18 cellular contexts compared by ENCODE assay signal in the genomic region with DNA sequence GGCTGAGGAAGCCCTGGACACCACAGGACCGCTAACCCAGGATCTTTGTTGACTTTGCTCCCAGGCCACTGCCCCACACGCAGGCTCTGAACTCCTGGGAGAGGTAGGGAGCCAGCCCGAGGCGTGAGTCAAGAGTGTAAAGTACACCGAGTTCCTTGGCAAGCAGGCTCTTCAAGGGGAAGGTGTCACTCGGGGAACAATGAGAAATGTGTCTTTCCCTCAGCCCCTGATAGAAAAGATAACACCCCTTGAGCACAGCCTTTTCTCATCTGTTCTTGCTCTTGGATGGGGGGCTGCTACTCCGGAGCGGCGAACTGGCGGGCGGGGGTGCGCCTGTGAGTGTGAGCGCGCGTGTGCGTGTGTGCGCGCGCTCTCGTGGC. TPM values are rescaled to one million over a fixed set of nuclear protein-coding genes. Genes with fewer than 3 reads are reported as not detected.
DNase-seq lines count a peak whose midpoint lies in the region; ATAC-seq, FAIRE-seq and TF ChIP-seq lines count a peak whose summit lies in the region.
"Had no signal": no experiment of that assay in that cellular context is flagged by ENCODE, and none has a peak within 500 bp of the region (broad histone marks: within the 10 kb centered on the region; RNA-seq: fewer than 3 reads in every experiment).

No MANE protein-coding gene starts in this region.

- TF ChIP-seq CTCF in A549 (IDR thresholded peaks at IDR 0.05) (no peak), esophagus muscularis mucosa (IDR thresholded peaks at IDR 0.05) (no peak), neural cell (IDR thresholded peaks at IDR 0.05; ENCODE audit: poor library complexity, severe bottlenecking) (no peak)

- H3K9me3 ChIP-seq in A549 = no peaks in the 10 kb centered on the region
- H3K9me3 ChIP-seq in NT2/D1 (ENCODE audit: insufficient read depth, low read length) = no peaks in the 10 kb centered on the region
- no peaks in the 10 kb centered on the region for H3K9me3 ChIP-seq in esophagus muscularis mucosa
- no peaks in the 10 kb centered on the region for H3K9me3 ChIP-seq in neural cell (ENCODE audit: low read length)

- 17% methylated on average over 9 of the region's 20 CpGs for WGBS in A549 (ENCODE audit: missing lambda C conversion rate)
- WGBS in esophagus muscularis mucosa = 3% methylated on average over 19 of the region's 20 CpGs

- FAIRE-seq in A549 (lab: Jason Lieb, UNC) = no peak

- H3K9ac ChIP-seq in NT2/D1 (ENCODE audit: insufficient read length, low read depth) (no peak overlapping the region), neural cell (ENCODE audit: low read length) (no peak overlapping the region)

- no peaks in the 10 kb centered on the region for H3F3A ChIP-seq in neural cell (ENCODE audit: insufficient read depth, low read length, poor library complexity, severe bottlenecking)

- TF ChIP-seq RAD21 in A549 (conservative IDR thresholded peaks at IDR 0.05 in 1 of 2, IDR thresholded peaks at IDR 0.05 in 1 of 2) = no peak
- no peak for TF ChIP-seq RAD21 in neural cell (conservative IDR thresholded peaks at IDR 0.05)

- no peak for TF ChIP-seq POLR2A in A549 (IDR thresholded peaks at IDR 0.05; ENCODE audit: low read length)
- TF ChIP-seq POLR2A in esophagus muscularis mucosa (IDR thresholded peaks at IDR 0.05; ENCODE audit: low read depth) = no peak

- no peak overlapping the region for H2AFZ ChIP-seq in neural cell (ENCODE audit: low read depth, low read length)

- TF ChIP-seq EP300 in A549 (IDR thresholded peaks at IDR 0.05) (no peak), esophagus muscularis mucosa (IDR thresholded peaks at IDR 0.05) (no peak), neural cell (conservative IDR thresholded peaks at IDR 0.05; ENCODE audit: poor library complexity, severe bottlenecking) (no peak)

- peaks cover 17% of the 10 kb centered on the region for H3K4me1 ChIP-seq in A549
- H3K4me1 ChIP-seq in NT2/D1 (ENCODE audit: insufficient read depth, insufficient read length) = peaks cover 3% of the 10 kb centered on the region
- H3K4me1 ChIP-seq in esophagus muscularis mucosa = peaks cover 0 to 12% (median 6%) of the 10 kb centered on the region in 4 donors

- H3K36me3 ChIP-seq in NT2/D1 (ENCODE audit: insufficient read depth, insufficient read length, low read length) (no peaks in the 10 kb centered on the region), esophagus muscularis mucosa (no peaks in the 10 kb centered on the region), neural cell (ENCODE audit: insufficient read depth, low read length) (no peaks in the 10 kb centered on the region)

- H3K27me3 ChIP-seq in NT2/D1 (ENCODE audit: insufficient read depth, insufficient read length) (peaks cover 82% of the 10 kb centered on the region), esophagus muscularis mucosa (peaks cover 0 to 76% (median 5%) of the 10 kb centered on the region in 4 donors), neural cell (ENCODE audit: insufficient read depth, low read depth, low read length) (peaks cover 36% of the 10 kb centered on the region)

- peak overlapping the region; percentile 85 for H3K4me2 ChIP-seq in A549
- H3K4me2 ChIP-seq in neural cell (ENCODE audit: low read length) = no peak overlapping the region

- H3K79me2 ChIP-seq in neural cell (replicated peaks; ENCODE audit: insufficient read depth, low read length) = no peaks in the 10 kb centered on the region

- H3K4me3 ChIP-seq in A549 (peak overlapping the region; percentile 40), NT2/D1 (ENCODE audit: insufficient read length, low read depth) (peak overlapping the region; percentile 29), esophagus muscularis mucosa (peak overlapping the region in 3 of 4 donors; percentile 22 to 35 (median 28)), neural cell (ENCODE audit: low read length) (peak overlapping the region; percentile 61)

- peak overlapping the region; percentile 72 to 77; a peak in 5 of 6 replicates for H3K27ac ChIP-seq in A549
- peak overlapping the region in 2 of 4 donors; percentile 13 to 23 for H3K27ac ChIP-seq in esophagus muscularis mucosa (replicated peaks in 1 of 4)
- H3K27ac ChIP-seq in neural cell (ENCODE audit: low read length) = no peak overlapping the region
- H3K27ac ChIP-seq: skin epidermis had no signal

- no peaks in the 10 kb centered on the region for H3K9me2 ChIP-seq in neural cell (ENCODE audit: insufficient read depth, low read length)

- CTCF ChIA-PET in A549 (lab: Yijun Ruan, JAX) = interaction anchor here (1.0 to 1.4 kb wide), 2 partner anchors 86 to 104 kb away, joined by 3 to 4 read pairs; no protein-coding TSS in a partner anchor

- no peaks in the 10 kb centered on the region for H4K20me1 ChIP-seq in neural cell (ENCODE audit: insufficient read depth)

- ATAC-seq in A549 (peak; percentile 45 to 80; a peak in 3 of 6 replicates), GM19455 (IDR thresholded peaks at IDR 0.05; ENCODE audit: unreplicated experiment) (no peak), GM21619 (IDR thresholded peaks at IDR 0.05; ENCODE audit: unreplicated experiment) (no peak)
- ATAC-seq: effector memory CD8-positive, alpha-beta T cell had no signal

- DNase-seq in A549 (ENCODE audit: low read depth in 1 of 2, low spot score in 1 of 2) = peak; percentile 13 to 55
- no peak for DNase-seq in NT2/D1 (ENCODE audit: low read depth, low spot score)
- DNase-seq in esophagus muscularis mucosa (ENCODE audit: extremely low spot score) = no peak
- DNase-seq in activated gamma-delta T cell treated with Interleukin-2 at 50 U/mL for 16 hours = no peak
- DNase-seq in retina = no peak
- DNase-seq: ACHN; activated CD4-positive, alpha-beta T cell treated with anti-CD3 and anti-CD28 coated beads for 48 hours; effector memory CD8-positive, alpha-beta T cell; foreskin fibroblast; GDM1; NCI-H1417 treated with DMSO at 0.1 percent for 48 hours; SIG-M5; trophoblast cell had no signal

- POLR2A ChIA-PET in A549 (lab: Yijun Ruan, JAX) = no interaction called here

- intact Hi-C loops in esophagus muscularis mucosa (cut with DNase I) = no loop called here

TF ChIP-seq in A549, 52 proteins besides CTCF, POLR2A, EP300 and RAD21 (continues in another document):
- TF ChIP-seq JUN (IDR thresholded peaks at IDR 0.05) (no peak), NR3C1 (IDR thresholded peaks at IDR 0.05) (no peak), JUNB (IDR thresholded peaks at IDR 0.05) (no peak), ZC3H11A (IDR thresholded peaks at IDR 0.05) (no peak), CHD4 (IDR thresholded peaks at IDR 0.05; ENCODE audit: borderline replicate concordance) (no peak), ZNF302 (CRISPR knock-in tag; IDR thresholded peaks at IDR 0.05) (no peak), NFE2L2 (conservative IDR thresholded peaks at IDR 0.05; ENCODE audit: low read length) (no peak), RFX5 (IDR thresholded peaks at IDR 0.05) (no peak), FOSL2 (IDR thresholded peaks at IDR 0.05) (no peak), FOSL2 (CRISPR knock-in tag; IDR thresholded peaks at IDR 0.05) (no peak), RNF2 (IDR thresholded peaks at IDR 0.05; ENCODE audit: borderline replicate concordance, low read depth) (no peak), BHLHE40 (IDR thresholded peaks at IDR 0.05; ENCODE audit: low read depth, low read length) (no peak), GATA3 (IDR thresholded peaks at IDR 0.05; ENCODE audit: borderline replicate concordance) (no peak)
- TF ChIP-seq, protein P1, sequence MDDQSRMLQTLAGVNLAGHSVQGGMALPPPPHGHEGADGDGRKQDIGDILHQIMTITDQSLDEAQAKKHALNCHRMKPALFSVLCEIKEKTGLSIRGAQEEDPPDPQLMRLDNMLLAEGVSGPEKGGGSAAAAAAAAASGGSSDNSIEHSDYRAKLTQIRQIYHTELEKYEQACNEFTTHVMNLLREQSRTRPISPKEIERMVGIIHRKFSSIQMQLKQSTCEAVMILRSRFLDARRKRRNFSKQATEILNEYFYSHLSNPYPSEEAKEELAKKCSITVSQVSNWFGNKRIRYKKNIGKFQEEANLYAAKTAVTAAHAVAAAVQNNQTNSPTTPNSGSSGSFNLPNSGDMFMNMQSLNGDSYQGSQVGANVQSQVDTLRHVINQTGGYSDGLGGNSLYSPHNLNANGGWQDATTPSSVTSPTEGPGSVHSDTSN (IDR thresholded peaks at IDR 0.05) = no peak

TF ChIP-seq in neural cell, 6 proteins besides CTCF, POLR2A, EP300 and RAD21 (continues in another document):
- TF ChIP-seq MXI1 (conservative IDR thresholded peaks at IDR 0.05; ENCODE audit: poor library complexity, severe bottlenecking) (no peak), TAF1 (IDR thresholded peaks at IDR 0.05; ENCODE audit: low read depth) (no peak), SMC3 (conservative IDR thresholded peaks at IDR 0.05; ENCODE audit: poor library complexity) (no peak)
- TF ChIP-seq, protein P2, sequence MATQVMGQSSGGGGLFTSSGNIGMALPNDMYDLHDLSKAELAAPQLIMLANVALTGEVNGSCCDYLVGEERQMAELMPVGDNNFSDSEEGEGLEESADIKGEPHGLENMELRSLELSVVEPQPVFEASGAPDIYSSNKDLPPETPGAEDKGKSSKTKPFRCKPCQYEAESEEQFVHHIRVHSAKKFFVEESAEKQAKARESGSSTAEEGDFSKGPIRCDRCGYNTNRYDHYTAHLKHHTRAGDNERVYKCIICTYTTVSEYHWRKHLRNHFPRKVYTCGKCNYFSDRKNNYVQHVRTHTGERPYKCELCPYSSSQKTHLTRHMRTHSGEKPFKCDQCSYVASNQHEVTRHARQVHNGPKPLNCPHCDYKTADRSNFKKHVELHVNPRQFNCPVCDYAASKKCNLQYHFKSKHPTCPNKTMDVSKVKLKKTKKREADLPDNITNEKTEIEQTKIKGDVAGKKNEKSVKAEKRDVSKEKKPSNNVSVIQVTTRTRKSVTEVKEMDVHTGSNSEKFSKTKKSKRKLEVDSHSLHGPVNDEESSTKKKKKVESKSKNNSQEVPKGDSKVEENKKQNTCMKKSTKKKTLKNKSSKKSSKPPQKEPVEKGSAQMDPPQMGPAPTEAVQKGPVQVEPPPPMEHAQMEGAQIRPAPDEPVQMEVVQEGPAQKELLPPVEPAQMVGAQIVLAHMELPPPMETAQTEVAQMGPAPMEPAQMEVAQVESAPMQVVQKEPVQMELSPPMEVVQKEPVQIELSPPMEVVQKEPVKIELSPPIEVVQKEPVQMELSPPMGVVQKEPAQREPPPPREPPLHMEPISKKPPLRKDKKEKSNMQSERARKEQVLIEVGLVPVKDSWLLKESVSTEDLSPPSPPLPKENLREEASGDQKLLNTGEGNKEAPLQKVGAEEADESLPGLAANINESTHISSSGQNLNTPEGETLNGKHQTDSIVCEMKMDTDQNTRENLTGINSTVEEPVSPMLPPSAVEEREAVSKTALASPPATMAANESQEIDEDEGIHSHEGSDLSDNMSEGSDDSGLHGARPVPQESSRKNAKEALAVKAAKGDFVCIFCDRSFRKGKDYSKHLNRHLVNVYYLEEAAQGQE (IDR thresholded peaks at IDR 0.05; ENCODE audit: borderline replicate concordance) = no peak

RNA-seq across cellular contexts. Expression of a gene that starts 0.5 kb away (rescaled TPM):
- polyA plus RNA-seq in A549 (2011; rRNA removed) = 0.54 and 0.57 TPM in 2 replicates
- polyA plus RNA-seq in A549 (2012; cell fraction: cytosol; rRNA removed) = 0.08 and 0.11 TPM in 2 replicates
- 0.05 TPM in 1 of 2 replicates, not detected in the other for polyA plus RNA-seq in A549 (2012; cell fraction: nucleus; rRNA removed)
- polyA plus RNA-seq in A549 (2017; fragmentation: RNase III; extraction: RNeasy Plus Mini Kit Qiagen cat#74134 plus additional on column Dnase treatment) = 0.08 to 0.13 TPM (median 0.08 TPM) in 3 replicates
- 0.33 TPM in 1 of 2 replicates, not detected in the other for polyA minus RNA-seq in A549 (2011; rRNA and poly(A)+ RNA removed)
- 10 to 100 TPM in 3 of 4 donors, 1 to 10 TPM in 1; 3.7 to 18.0 (median 11.7) TPM for total RNA-seq in esophagus muscularis mucosa
- 0.50 TPM in 1 of 2 replicates, not detected in the other for polyA plus RNA-seq in neural cell
- 0.35 and 0.49 TPM in 2 replicates for polyA minus RNA-seq in neural cell
- total RNA-seq: omental fat pad had no signal

Comparison
In these comparisons a context has a peak if more than half of its experiments do, and no peak if none do; other contexts are left out.
1. ATAC-seq: peak in A549 (2 of 2); none in GM19455 (single experiment) and GM21619 (single experiment).
2. DNase-seq: peak in A549 (2 of 2); none in NT2/D1 (single experiment), esophagus muscularis mucosa (single experiment), activated gamma-delta T cell treated with Interleukin-2 at 50 U/mL for 16 hours (single experiment) and retina (single experiment).
3. Peak in every context shown above with its lines, with median percentiles within 50 percentile points of each other: H3K4me3 ChIP-seq.